In the genomic region with DNA sequence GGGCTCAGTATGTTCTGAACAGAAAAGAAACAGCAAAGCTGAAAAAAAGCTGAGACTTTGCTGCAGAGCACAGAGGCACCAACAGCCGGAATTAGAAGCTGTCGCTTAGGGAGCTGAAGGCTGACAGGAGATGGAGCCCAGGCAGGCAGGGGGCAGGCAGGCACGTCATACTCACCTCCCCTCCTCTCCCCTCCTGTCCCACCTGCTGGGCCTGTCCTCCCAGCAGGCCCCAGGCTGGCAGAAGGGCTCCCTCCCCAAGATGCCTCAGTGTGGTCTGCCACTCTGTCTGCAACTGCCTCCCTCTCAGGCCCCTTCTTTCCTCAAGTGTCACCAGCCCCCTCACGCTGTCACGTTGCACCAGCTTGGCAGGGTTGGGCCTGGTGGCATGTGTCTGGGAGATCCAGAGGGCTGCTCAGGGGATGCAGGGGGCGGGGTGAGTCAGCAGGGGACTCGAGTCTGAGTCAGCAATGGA, we compare ENCODE assay signal across 17 cellular contexts. TPM values are rescaled to one million over a fixed set of nuclear protein-coding genes. Genes with fewer than 3 reads are reported as not detected.
DNase-seq lines count a peak whose midpoint lies in the region; ATAC-seq and TF ChIP-seq lines count a peak whose summit lies in the region.
"Had no signal": no experiment of that assay in that cellular context is flagged by ENCODE, and none has a peak within 500 bp of the region (broad histone marks: within the 10 kb centered on the region; RNA-seq: fewer than 3 reads in every experiment).

No MANE protein-coding gene starts in this region.

- H3K27ac ChIP-seq in HUES48 (ENCODE audit: low read depth, low read length) (peak overlapping the region; percentile 80), VCaP (peak overlapping the region; percentile 99), right atrium auricular region (peak overlapping the region; percentile 64 to 66), gastroesophageal sphincter (no peak overlapping the region)
- H3K27ac ChIP-seq: PC-9 had no signal

- H3K9me3 ChIP-seq in HUES48 (ENCODE audit: control insufficient read depth, insufficient read depth, low read length) (no peaks in the 10 kb centered on the region), right atrium auricular region (no peaks in the 10 kb centered on the region), gastroesophageal sphincter (no peaks in the 10 kb centered on the region)

- TF ChIP-seq POLR2A in gastroesophageal sphincter (IDR thresholded peaks at IDR 0.05) = no peak

- peaks cover 34% of the 10 kb centered on the region for H3K4me1 ChIP-seq in HUES48 (ENCODE audit: control insufficient read depth, insufficient read depth, low read length)
- peaks cover 0 to 58% of the 10 kb centered on the region in 2 donors for H3K4me1 ChIP-seq in right atrium auricular region
- peaks cover 0 to 33% (median 21%) of the 10 kb centered on the region in 3 donors for H3K4me1 ChIP-seq in gastroesophageal sphincter

- no peak overlapping the region for H3K9ac ChIP-seq in HUES48 (ENCODE audit: low read depth, low read length)

- TF ChIP-seq EP300 in gastroesophageal sphincter (IDR thresholded peaks at IDR 0.05) = no peak

- no peak for DNase-seq in right atrium auricular region (ENCODE audit: low spot score)
- peak; percentile 14 for DNase-seq in retina
- no peak for DNase-seq in mesenteric fat pad (ENCODE audit: low spot score)
- DNase-seq in DMS53 (lab: John Stamatoyannopoulos, UW) = no peak
- DNase-seq: activated CD4-positive, alpha-beta T cell treated with anti-CD3 and anti-CD28 coated beads, Interleukin-2, amount 10 ng/mL, durations not matched to agents 7 days and 5 days; activated CD8-positive, alpha-beta memory T cell treated with anti-CD3 and anti-CD28 coated beads, Interleukin-2, amount 50 U/mL, for 48 hours; activated gamma-delta T cell treated with Interleukin-2 at 50 U/mL for 16 hours; kidney; NCI-H1105 treated with DMSO at 0.1 percent for 48 hours; NCI-H69; PC-9; stimulated activated CD4-positive, alpha-beta T cell treated with anti-CD3 and anti-CD28 coated beads, Interleukin-2, amount 100 ng/mL, for 24 hours had no signal

- H3K27me3 ChIP-seq in HUES48 (ENCODE audit: control insufficient read depth, insufficient read depth, low read length) (peaks cover 77% of the 10 kb centered on the region), right atrium auricular region (peaks cover 0 to 11% of the 10 kb centered on the region in 2 donors), gastroesophageal sphincter (peaks cover 51% of the 10 kb centered on the region)

- H3K4me3 ChIP-seq in HUES48 (ENCODE audit: low read depth, low read length) (no peak overlapping the region), right atrium auricular region (no peak overlapping the region), gastroesophageal sphincter (no peak overlapping the region)
- H3K4me3 ChIP-seq: PC-9 had no signal

- whole genome bisulfite sequencing in gastroesophageal sphincter (ENCODE audit: low coverage in 1 of 2), 2 donors = 80% methylated on average over 1 to 4 of the region's 7 CpGs

- H3K36me3 ChIP-seq in HUES48 (ENCODE audit: control insufficient read depth, insufficient read depth, low read length) = no peaks in the 10 kb centered on the region
- no peaks in the 10 kb centered on the region for H3K36me3 ChIP-seq in right atrium auricular region
- no peaks in the 10 kb centered on the region for H3K36me3 ChIP-seq in gastroesophageal sphincter

- TF ChIP-seq CTCF in VCaP (conservative IDR thresholded peaks at IDR 0.05) = no peak
- no peak for TF ChIP-seq CTCF in right atrium auricular region (IDR thresholded peaks at IDR 0.05)
- TF ChIP-seq CTCF in gastroesophageal sphincter (IDR thresholded peaks at IDR 0.05) = no peak

- ATAC-seq in gastroesophageal sphincter = no peak

RNA-seq across cellular contexts. Expression of a gene that starts 3.2 kb away (rescaled TPM):
- total RNA-seq in right atrium auricular region (1 to 10 TPM in 1 of 2 donors, under 1 TPM in 1; 0.44 to 1.3 TPM), gastroesophageal sphincter (1 to 10 TPM in 1 of 4 donors, not detected in 3; 1.6 TPM), mesenteric fat pad (not detected)
- total RNA-seq: HT-29, kidney, osteoblast, PC-9 had no signal

RNA-seq across cellular contexts. Expression of a gene that starts 21.6 kb away (rescaled TPM):
- total RNA-seq in right atrium auricular region = 1 to 10 TPM; 1.9 to 8.4 TPM
- total RNA-seq in gastroesophageal sphincter = 10 to 100 TPM in 2 of 4 donors, 1 to 10 TPM in 2; 1.5 to 13.5 (median 8.8) TPM
- total RNA-seq in mesenteric fat pad = 31.9 TPM

RNA-seq across cellular contexts. Expression of a gene that starts 37.4 kb away (rescaled TPM):
- total RNA-seq in right atrium auricular region (10 to 100 TPM; 45.5 to 48.9 TPM), gastroesophageal sphincter (10 to 100 TPM; 27.3 to 66.6 (median 37.5) TPM), mesenteric fat pad (27.9 TPM)

RNA-seq across cellular contexts. Expression of a gene that starts 47.2 kb away (rescaled TPM):
- total RNA-seq in right atrium auricular region = 10 to 100 TPM; 15.3 to 32.5 TPM
- 1 to 10 TPM in 2 of 4 donors, under 1 TPM in 2; 0.94 to 4.6 (median 1.6) TPM for total RNA-seq in gastroesophageal sphincter
- total RNA-seq in mesenteric fat pad = 0.26 TPM
- total RNA-seq: osteoblast had no signal

RNA-seq across cellular contexts. Expression of a gene that starts 54.6 kb away (rescaled TPM):
- total RNA-seq in right atrium auricular region (10 to 100 TPM; 31.8 to 32.2 TPM), gastroesophageal sphincter (100 to 1,000 TPM in 1 of 4 donors, 10 to 100 TPM in 3; 28.0 to 105 (median 66.7) TPM), mesenteric fat pad (10.6 TPM)

Comparison
In these comparisons a context has a peak if more than half of its experiments do, and no peak if none do; other contexts are left out.
1. H3K27ac ChIP-seq: peak in HUES48 (single experiment), VCaP (single experiment) and right atrium auricular region (2 of 2); none in gastroesophageal sphincter (0 of 4).